8 cellular contexts compared by ENCODE assay signal in genomic region chr16:88856828-88857727, GRCh38. TPM values are rescaled to one million over a fixed set of nuclear protein-coding genes. Genes with fewer than 3 reads are reported as not detected.
DNase-seq lines count a peak whose midpoint lies in the region; ATAC-seq lines count a peak whose summit lies in the region.

TSS of gene GALNS (minus strand) at chr16:88856947. CDS start at chr16:88856877, 70 bp downstream.
TSS of gene TRAPPC2L (plus strand) at chr16:88857127. CDS start at chr16:88857151, 24 bp downstream.

- peak within 1 kb of the TSS; percentile 89 to 97 for H3K4me3 ChIP-seq in mesenchymal stem cell (ENCODE audit: insufficient read depth in 1 of 2, low read depth in 1 of 2, low read length in 2 of 2)

- peak within 1 kb of the TSS in 1 of 2 experiments; percentile 79 for H3K23ac ChIP-seq in mesenchymal stem cell (ENCODE audit: low read length in 2 of 2)

- peaks cover 38 to 51% of the 10 kb centered on the region in 2 experiments for H3K36me3 ChIP-seq in mesenchymal stem cell (ENCODE audit: control insufficient read depth in 1 of 2, insufficient read depth in 2 of 2, low read depth in 1 of 2, low read length in 2 of 2)

- peak within 1 kb of the TSS; percentile 88 for H4K8ac ChIP-seq in mesenchymal stem cell (ENCODE audit: low read length)

- peak within 1 kb of the TSS; percentile 89 for H3K4me2 ChIP-seq in mesenchymal stem cell (ENCODE audit: low read length, poor library complexity, severe bottlenecking)

- peaks cover 46% of the 10 kb centered on the region for H3K79me1 ChIP-seq in mesenchymal stem cell (replicated peaks; ENCODE audit: low read length, poor library complexity, severe bottlenecking)

- DNase-seq in COLO829 (ENCODE audit: low spot score) = peak; percentile 94
- DNase-seq in HUDEP-2 (lab: John Stamatoyannopoulos, UW; ENCODE audit: unreplicated experiment in 76 of 76) = peak in 74 of 76 experiments; percentile 50 to 99 (median 96)
- peak; percentile 88 for DNase-seq in NOMO-1 treated with dmso at 0.1 percent for 144 hours (lab: John Stamatoyannopoulos, UW; ENCODE audit: unreplicated experiment)
- DNase-seq in activated CD8-positive, alpha-beta memory T cell treated with anti-CD3 and anti-CD28 coated beads for 48 hours (ENCODE audit: low read depth in 2 of 3, low spot score in 2 of 3) = peak; percentile 96 to 100 (median 99)
- DNase-seq in effector memory CD8-positive, alpha-beta T cell = peak; percentile 99
- peak; percentile 92 for DNase-seq in mesenchymal stem cell
- DNase-seq in stimulated activated CD8-positive, alpha-beta memory T cell treated with anti-CD3 and anti-CD28 coated beads, Interleukin-12 subunit alpha, Interleukin-12 subunit beta, amount 100 ng/mL, for 24 hours (ENCODE audit: extremely low read depth) = peak; percentile 98

- H2BK120ac ChIP-seq in mesenchymal stem cell (ENCODE audit: low read depth, low read length) = peak within 1 kb of the TSS; percentile 42

- ATAC-seq in GM21367 (IDR thresholded peaks at IDR 0.05; ENCODE audit: unreplicated experiment) = peak; percentile 66
- peak; percentile 86 for ATAC-seq in effector memory CD8-positive, alpha-beta T cell (replicated peaks)

- H3K27me3 ChIP-seq in mesenchymal stem cell (ENCODE audit: control insufficient read depth in 1 of 2, insufficient read depth in 1 of 2, low read length in 2 of 2) = no peaks in the 10 kb centered on the region

- no peaks in the 10 kb centered on the region for H3K9me3 Mint-ChIP-seq in effector memory CD8-positive, alpha-beta T cell

- peak within 1 kb of the TSS in 1 of 2 experiments; percentile 96 for H3K14ac ChIP-seq in mesenchymal stem cell (ENCODE audit: low read length in 2 of 2)

- H4K91ac ChIP-seq in mesenchymal stem cell (ENCODE audit: low read length) = peak within 1 kb of the TSS; percentile 79

- WGBS in mesenchymal stem cell = under 1% methylated on average over 85 of the region's 87 CpGs

- peak within 1 kb of the TSS; percentile 74 for H3K27ac ChIP-seq in mesenchymal stem cell (ENCODE audit: low read length, poor library complexity, severe bottlenecking)

- H3K4me1 ChIP-seq in mesenchymal stem cell (ENCODE audit: control insufficient read depth, insufficient read depth, low read depth, low read length) = peaks cover 20% of the 10 kb centered on the region

- peak within 1 kb of the TSS; percentile 63 for H2BK15ac ChIP-seq in mesenchymal stem cell (ENCODE audit: low read depth, poor library complexity, severe bottlenecking)

- peaks cover 18% of the 10 kb centered on the region for H3K36me3 Mint-ChIP-seq in effector memory CD8-positive, alpha-beta T cell (ENCODE audit: insufficient read depth)

- H2BK5ac ChIP-seq in mesenchymal stem cell (ENCODE audit: low read depth, low read length, poor library complexity, severe bottlenecking) = peak within 1 kb of the TSS; percentile 68

- H3K9me3 ChIP-seq in mesenchymal stem cell (ENCODE audit: control insufficient read depth, low read length) = no peaks in the 10 kb centered on the region

- peak within 1 kb of the TSS; percentile 54 to 73 for H3K4ac ChIP-seq in mesenchymal stem cell (ENCODE audit: low read depth in 1 of 2, low read length in 2 of 2)

- H3K4me3 Mint-ChIP-seq in effector memory CD8-positive, alpha-beta T cell = peak within 1 kb of the TSS; percentile 96 to 98

- H3K4me1 Mint-ChIP-seq in effector memory CD8-positive, alpha-beta T cell (ENCODE audit: low read depth in 2 of 2) = peaks cover 21 to 22% of the 10 kb centered on the region in 2 donors

- H3K18ac ChIP-seq in mesenchymal stem cell (ENCODE audit: low read depth in 1 of 2, low read length in 2 of 2) = peak within 1 kb of the TSS; percentile 52 to 89

- H3K9ac ChIP-seq in mesenchymal stem cell (ENCODE audit: low read length) = peak within 1 kb of the TSS; percentile 93

- H2AK5ac ChIP-seq in mesenchymal stem cell (ENCODE audit: low read length, severe bottlenecking) = no peak within 1 kb of the TSS

- peak within 1 kb of the TSS in 1 of 2 experiments; percentile 21 for H2BK12ac ChIP-seq in mesenchymal stem cell (ENCODE audit: low read length in 2 of 2)

- H3K27ac Mint-ChIP-seq in effector memory CD8-positive, alpha-beta T cell = peak within 1 kb of the TSS; percentile 82 to 93

- peak within 1 kb of the TSS; percentile 66 for H2AFZ ChIP-seq in mesenchymal stem cell (ENCODE audit: low read depth, low read length)

- no peaks in the 10 kb centered on the region for H3K27me3 Mint-ChIP-seq in effector memory CD8-positive, alpha-beta T cell

RNA-seq across cellular contexts. Expression of gene GALNS, which starts in this region (rescaled TPM):
- 34.8 TPM for polyA plus RNA-seq in mesenchymal stem cell (2013, experiment 1 of 2)
- 32.9 TPM for polyA plus RNA-seq in mesenchymal stem cell (2013, experiment 2 of 2)

RNA-seq across cellular contexts. Expression of gene TRAPPC2L, which starts in this region (rescaled TPM):
- 111 TPM for polyA plus RNA-seq in mesenchymal stem cell (2013, experiment 1 of 2)
- 108 TPM for polyA plus RNA-seq in mesenchymal stem cell (2013, experiment 2 of 2)

Comparison
In these comparisons a context has a peak if more than half of its experiments do, and no peak if none do; other contexts are left out.
1. Peak in every context shown above with its lines: DNase-seq, ATAC-seq, H3K4me3 ChIP-seq and H3K27ac ChIP-seq.